Comparison of ENCODE assay signal across 12 cellular contexts in the genomic region with DNA sequence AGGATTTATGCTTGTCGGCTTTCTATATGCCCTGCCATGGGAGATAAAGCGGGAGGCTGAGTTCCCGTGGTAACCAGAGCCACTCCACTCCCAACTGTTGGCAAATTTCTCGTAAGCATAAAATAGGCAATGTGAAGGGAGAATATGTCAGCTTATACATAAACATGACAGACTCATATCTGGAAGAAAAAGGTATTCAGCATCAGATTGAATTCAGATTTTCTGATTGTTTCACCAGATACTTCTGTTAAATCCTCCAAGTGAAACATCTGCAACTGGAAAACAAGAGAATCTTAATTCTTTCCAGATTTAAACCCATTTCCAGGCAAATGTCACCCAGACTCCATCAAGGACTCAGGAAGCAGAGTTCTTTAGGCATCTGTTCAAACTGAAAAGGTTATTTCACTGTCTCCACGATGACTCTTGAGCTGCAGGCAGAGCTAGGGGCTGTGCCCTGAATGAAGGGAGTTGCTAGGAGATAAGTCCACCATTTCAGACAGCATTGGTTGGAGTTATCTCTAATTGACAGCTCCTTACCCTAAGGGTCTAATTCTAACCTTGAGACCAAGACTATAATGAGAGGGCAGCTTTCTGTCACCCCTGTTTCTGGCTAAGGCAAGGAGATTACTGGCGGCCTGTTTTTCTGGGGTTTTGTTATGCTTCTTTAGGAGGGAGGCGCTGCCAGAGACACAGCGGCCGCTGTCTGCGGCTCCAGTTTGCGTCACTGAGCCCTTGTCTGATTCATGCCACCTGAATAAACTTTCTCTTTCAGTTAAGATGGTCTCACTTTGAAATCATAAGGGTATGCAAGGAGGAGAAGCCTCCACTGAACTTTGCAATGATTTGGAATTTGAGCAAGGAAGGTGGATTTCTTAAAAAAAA.
DNase-seq lines count a peak whose midpoint lies in the region; ATAC-seq and TF ChIP-seq lines count a peak whose summit lies in the region.
"Had no signal": no experiment of that assay in that cellular context is flagged by ENCODE, and none has a peak within 500 bp of the region (broad histone marks: within the 10 kb centered on the region; RNA-seq: fewer than 3 reads in every experiment).

No MANE protein-coding gene starts in this region.

- no peaks in the 10 kb centered on the region for H3K9me3 ChIP-seq in spleen
- no peaks in the 10 kb centered on the region for H3K9me3 ChIP-seq in Peyer's patch
- H3K9me3 ChIP-seq: colonic mucosa had no signal

- H3K4me3 ChIP-seq in AG04449 (ENCODE audit: low read depth, low read length) (peak overlapping the region; percentile 9), spleen (no peak overlapping the region), Peyer's patch (no peak overlapping the region)
- H3K4me3 ChIP-seq: colonic mucosa had no signal

- TF ChIP-seq POLR2A in spleen (IDR thresholded peaks at IDR 0.05) (no peak), Peyer's patch (IDR thresholded peaks at IDR 0.05) (no peak)

- intact Hi-C loops in spleen (cut with DNase I; ENCODE audit: low total_unique reads): no loop called here

- CTCF ChIA-PET in AG04449 (lab: Yijun Ruan, JAX): interaction anchor here (0.8 kb wide), 1 partner anchor 11 kb away, joined by 3 read pairs; no protein-coding TSS in a partner anchor

- H3K27me3 ChIP-seq in spleen (replicated peaks in 1 of 7) (no peaks in the 10 kb centered on the region), Peyer's patch (no peaks in the 10 kb centered on the region)
- H3K27me3 ChIP-seq: colonic mucosa had no signal

- H3K4me1 ChIP-seq in spleen: no peaks in the 10 kb centered on the region
- peaks cover 0 to under 1% (median 0%) of the 10 kb centered on the region in 4 donors for H3K4me1 ChIP-seq in Peyer's patch
- H3K4me1 ChIP-seq: colonic mucosa had no signal

- H3K36me3 ChIP-seq in spleen: no peaks in the 10 kb centered on the region
- H3K36me3 ChIP-seq in Peyer's patch: no peaks in the 10 kb centered on the region
- H3K36me3 ChIP-seq: colonic mucosa had no signal

- 48 to 64% (median 58%) methylated on average over 11 of the region's 11 CpGs for WGBS in spleen, 5 donors

- POLR2A ChIA-PET in AG04449 (lab: Yijun Ruan, JAX): no interaction called here

- DNase-seq in AG04449 (ENCODE audit: low read depth, low spot score): peak; percentile 3
- peak; percentile 48 for DNase-seq in SK-N-DZ (ENCODE audit: low spot score)
- peak; percentile 58 for DNase-seq in medulla oblongata (ENCODE audit: extremely low spot score)
- DNase-seq in spleen: no peak
- DNase-seq in GDM1 (lab: John Stamatoyannopoulos, UW): no peak
- no peak for DNase-seq in Peyer's patch
- DNase-seq: activated CD8-positive, alpha-beta memory T cell treated with anti-CD3 and anti-CD28 coated beads for 24 hours; CD4-positive, CD25-positive, alpha-beta regulatory T cell; colonic mucosa; stimulated activated CD4-positive, alpha-beta T cell treated with anti-CD3 and anti-CD28 coated beads, Interleukin-2, amount 100 ng/mL, for 48 hours had no signal

- ATAC-seq in HG03354 (IDR thresholded peaks at IDR 0.05; ENCODE audit: poor library complexity, severe bottlenecking, unreplicated experiment) (peak; percentile 44), HG03571 (IDR thresholded peaks at IDR 0.05; ENCODE audit: unreplicated experiment) (no peak)

- H3K27ac ChIP-seq in spleen (no peak overlapping the region), Peyer's patch (no peak overlapping the region)
- H3K27ac ChIP-seq: colonic mucosa had no signal

- TF ChIP-seq CTCF in AG04449 (IDR thresholded peaks at IDR 0.05; ENCODE audit: insufficient read depth, low read length, missing control alignments) (no peak), spleen (IDR thresholded peaks at IDR 0.05 in 8 of 11, conservative IDR thresholded peaks at IDR 0.05 in 3 of 11) (no peak), Peyer's patch (IDR thresholded peaks at IDR 0.05) (no peak)

Comparison
In these comparisons a context has a peak if more than half of its experiments do, and no peak if none do; other contexts are left out.
1. DNase-seq: peak in AG04449 (single experiment), SK-N-DZ (single experiment) and medulla oblongata (single experiment); none in spleen (single experiment), GDM1 (single experiment) and Peyer's patch (0 of 3).